ENCODE assay signal across 8 cellular contexts in genomic region chr11:77473801-77474508, GRCh38. TPM values are rescaled to one million over a fixed set of nuclear protein-coding genes. Genes with fewer than 3 reads are reported as not detected.
DNase-seq lines count a peak whose midpoint lies in the region; ATAC-seq, FAIRE-seq and TF ChIP-seq lines count a peak whose summit lies in the region.

Gene PAK1 (minus strand): TSS chr11:77474094. CDS start chr11:77392520, 81,574 bp downstream.

- H4K20me1 ChIP-seq in IMR-90 (ENCODE audit: insufficient read depth, low read length) = no peaks in the 10 kb centered on the region
- H4K20me1 ChIP-seq in PC-9 (ENCODE audit: insufficient read depth) = no peaks in the 10 kb centered on the region

- no peak within 1 kb of the TSS; the same call in 1 of the 2 replicates for H4K5ac ChIP-seq in IMR-90 (ENCODE audit: low read depth, low read length)

- in situ Hi-C loops in IMR-90 (cut with MboI; ENCODE audit: low sequenced_read_pairs) = no loop called here

- BruUV-seq in IMR-90 (replicated peaks; lab: Mats Ljungman, UMichigan) (no TSS peak), PC-9 (replicated peaks; lab: Mats Ljungman, UMichigan) (no TSS peak)

- CTCF ChIA-PET in IMR-90 (lab: Yijun Ruan, JAX) = interaction anchor here (0.6 to 0.7 kb wide), 2 partner anchors 74 to 279 kb away, joined by 3 to 4 read pairs; no protein-coding TSS in a partner anchor
- CTCF ChIA-PET in PC-9 (lab: Charles Lee) = interaction anchor here (0.8 kb wide), 1 partner anchor 62 kb away, joined by 11 read pairs; no protein-coding TSS in a partner anchor

- TF ChIP-seq RAD21 in IMR-90 (IDR thresholded peaks at IDR 0.05; ENCODE audit: low read length) = no peak

- no peak within 1 kb of the TSS for H3K4ac ChIP-seq in IMR-90 (ENCODE audit: low read depth, low read length)

- no peak for FAIRE-seq in D721Med (lab: Jason Lieb, UNC)

- no peak within 1 kb of the TSS for H2AK9ac ChIP-seq in IMR-90 (replicated peaks; ENCODE audit: low read depth, low read length, poor library complexity)

- H3K18ac ChIP-seq in IMR-90 (ENCODE audit: low read depth, low read length) = no peak within 1 kb of the TSS

- H4K91ac ChIP-seq in IMR-90 (ENCODE audit: insufficient read depth, low read depth, low read length) = no peak within 1 kb of the TSS

- TF ChIP-seq CTCF in D721Med (IDR thresholded peaks at IDR 0.05; ENCODE audit: insufficient read depth, missing control alignments) (no peak), IMR-90 (conservative IDR thresholded peaks at IDR 0.05; ENCODE audit: low read depth, low read length) (0 out of 2 replicates have a peak, but pooled peaks have one; percentile 24), PC-9 (conservative IDR thresholded peaks at IDR 0.05) (peak; percentile 43)

- peak within 1 kb of the TSS; percentile 92 for H2AFZ ChIP-seq in IMR-90 (replicated peaks; ENCODE audit: low read length, poor library complexity)
- H2AFZ ChIP-seq in PC-9 = peak within 1 kb of the TSS; percentile 89

- no peaks in the 10 kb centered on the region for H3K9me2 ChIP-seq in PC-9 (ENCODE audit: insufficient read depth)

- peaks cover 45% of the 10 kb centered on the region for H3K27me3 ChIP-seq in IMR-90 (ENCODE audit: control insufficient read depth, insufficient read depth, low read length)
- H3K27me3 ChIP-seq in PC-9 (ENCODE audit: insufficient read depth, low read depth) = no peaks in the 10 kb centered on the region

- peak within 1 kb of the TSS in 1 of 2 experiments; percentile 57; a peak in 2 of 4 replicates for H4K8ac ChIP-seq in IMR-90 (ENCODE audit: low read depth in 2 of 2, low read length in 2 of 2)

- no peaks in the 10 kb centered on the region for H3K36me3 Mint-ChIP-seq in naive B cell

- no peak for TF ChIP-seq POLR2A in IMR-90 (IDR thresholded peaks at IDR 0.05; ENCODE audit: low read depth, low read length)

- H3K14ac ChIP-seq in IMR-90 (replicated peaks; ENCODE audit: low read depth, low read length) = peak within 1 kb of the TSS; percentile 73; the same call in 1 of the 2 replicates

- H2AK5ac ChIP-seq in IMR-90 (ENCODE audit: low read depth, low read length) = no peak within 1 kb of the TSS

- H3K9me3 ChIP-seq in IMR-90 (ENCODE audit: control insufficient read depth, insufficient read depth, low read length) (no peaks in the 10 kb centered on the region), PC-9 (ENCODE audit: insufficient read depth, low read depth) (no peaks in the 10 kb centered on the region)

- dilution Hi-C loops in IMR-90 (cut with HindIII; ENCODE audit: low sequenced_read_pairs, unreplicated experiment) = no loop called here

- H3K4me3 Mint-ChIP-seq in naive B cell = peak within 1 kb of the TSS; percentile 74 to 95 (median 91)

- no peak within 1 kb of the TSS for H2BK20ac ChIP-seq in IMR-90 (ENCODE audit: low read depth, low read length)

- H3K4me1 ChIP-seq in IMR-90 (ENCODE audit: control insufficient read depth, insufficient read depth, low read length) (no peaks in the 10 kb centered on the region), PC-9 (replicated peaks; ENCODE audit: insufficient read depth) (peaks cover 36% of the 10 kb centered on the region)

- H3K4me3 ChIP-seq in IMR-90 (ENCODE audit: insufficient read depth, low read depth, low read length) = peak within 1 kb of the TSS; percentile 48
- peak within 1 kb of the TSS; percentile 83 for H3K4me3 ChIP-seq in PC-9

- intact Hi-C loops in IMR-90 (cut with micrococcal nuclease) = no loop called here
- intact Hi-C loops in PC-9 (cut with micrococcal nuclease; ENCODE audit: unreplicated experiment) = loop anchor here (1.0 to 5.0 kb wide), 3 partner anchors 62 to 282 kb away; no protein-coding TSS in a partner anchor

- H3K79me1 ChIP-seq in IMR-90 (ENCODE audit: low read depth in 1 of 2, low read length in 2 of 2) = no peaks in the 10 kb centered on the region

- H2BK5ac ChIP-seq in IMR-90 (ENCODE audit: low read depth, low read length, poor library complexity, severe bottlenecking) = no peak within 1 kb of the TSS

- no peaks in the 10 kb centered on the region for H3K9me1 ChIP-seq in IMR-90 (ENCODE audit: insufficient read depth, low read length)

- peak within 1 kb of the TSS; percentile 56; the same call in 1 of the 2 replicates for H3K23ac ChIP-seq in IMR-90 (ENCODE audit: low read depth, low read length)

- POLR2A ChIA-PET in IMR-90 (lab: Charles Lee; ENCODE audit: unreplicated experiment) = no interaction called here
- POLR2A ChIA-PET in PC-9 (lab: Charles Lee; ENCODE audit: unreplicated experiment) = interaction anchor here (0.6 kb wide), 3 partner anchors 23 to 359 kb away, joined by 3 to 8 read pairs (median 7); no protein-coding TSS in a partner anchor

- no peak within 1 kb of the TSS for H3K56ac ChIP-seq in IMR-90 (ENCODE audit: extremely low read depth, insufficient read depth, low read length)

- peaks cover 32% of the 10 kb centered on the region for H3F3A ChIP-seq in PC-9 (ENCODE audit: insufficient read depth, low read depth)

- 0 out of 2 replicates have a peak within 1 kb of the TSS, but pooled peaks have one; percentile 3 for H2BK120ac ChIP-seq in IMR-90 (ENCODE audit: low read depth, low read length)

- H3K27ac ChIP-seq in IMR-90 (ENCODE audit: insufficient read depth, low read length) (no peak within 1 kb of the TSS), PC-9 (peak within 1 kb of the TSS; percentile 18)

- WGBS in IMR-90 (ENCODE audit: extremely low coverage in 2 of 2, insufficient read length in 1 of 2), 2 experiments = 1% methylated on average over 16 of the region's 65 CpGs; no CpG with 5 or more reads in 1 of the 2 experiments

- H3K9me3 Mint-ChIP-seq in naive B cell = no peaks in the 10 kb centered on the region

- no peak within 1 kb of the TSS for H2BK15ac ChIP-seq in IMR-90 (ENCODE audit: low read depth, low read length)

- peak; percentile 51 for DNase-seq in D721Med (ENCODE audit: insufficient read length, low spot score)
- peak; percentile 86 for DNase-seq in IMR-90
- DNase-seq in PC-9 = peak; percentile 83 to 93
- peak; percentile 70 for DNase-seq in activated T-helper 1 cell treated with Interleukin-2 at 50 U/mL for 16 hours (ENCODE audit: low read depth)
- DNase-seq in fibroblast of gingiva (ENCODE audit: low read depth) = peak; percentile 63
- DNase-seq in naive B cell = peak; percentile 93
- DNase-seq in stimulated activated CD8-positive, alpha-beta memory T cell treated with anti-CD3 and anti-CD28 coated beads, Interleukin-7, amount 100 ng/mL, for 48 hours (ENCODE audit: extremely low read depth in 1 of 2, low read depth in 1 of 2) = peak; percentile 65 to 68

- peak; percentile 53 for ATAC-seq in GM21526 (IDR thresholded peaks at IDR 0.05; ENCODE audit: low FRiP score, unreplicated experiment)
- ATAC-seq in IMR-90 (ENCODE audit: low read depth) = peak; percentile 88
- peak; percentile 75 for ATAC-seq in naive B cell (ENCODE audit: low read depth in 2 of 2)

- H3K4me2 ChIP-seq in IMR-90 (ENCODE audit: low read depth, low read length) = peak within 1 kb of the TSS; percentile 68
- H3K4me2 ChIP-seq in PC-9 = peak within 1 kb of the TSS; percentile 87

- H3K4me1 Mint-ChIP-seq in naive B cell = peaks cover 7 to 12% (median 9%) of the 10 kb centered on the region in 3 donors

- H3K9ac ChIP-seq in IMR-90 (ENCODE audit: low read depth, low read length) = peak within 1 kb of the TSS; percentile 23; the same call in 1 of the 2 replicates

- no peaks in the 10 kb centered on the region for H3K36me3 ChIP-seq in IMR-90 (ENCODE audit: control insufficient read depth, insufficient read depth, low read length)
- no peaks in the 10 kb centered on the region; the same call in 1 of the 2 replicates for H3K36me3 ChIP-seq in PC-9 (ENCODE audit: low read depth)

- H3K79me2 ChIP-seq in PC-9 (ENCODE audit: low read depth) = peaks cover 37% of the 10 kb centered on the region

- peaks cover 0 to 7% (median 0%) of the 10 kb centered on the region in 3 donors for H3K27me3 Mint-ChIP-seq in naive B cell

- peak within 1 kb of the TSS; percentile 97 to 99 (median 99) for H3K27ac Mint-ChIP-seq in naive B cell

TF ChIP-seq in IMR-90, 13 proteins besides CTCF, POLR2A, EP300 and RAD21:
- no peak for TF ChIP-seq CHD1 (IDR thresholded peaks at IDR 0.05; ENCODE audit: low read depth, low read length)
- TF ChIP-seq NFE2L2 (IDR thresholded peaks at IDR 0.05; ENCODE audit: low read depth, low read length) = peak; percentile 28; the same call in 1 of the 2 replicates
- no peak for TF ChIP-seq MAFK (IDR thresholded peaks at IDR 0.05; ENCODE audit: low read depth, low read length)
- no peak for TF ChIP-seq RFX5 (IDR thresholded peaks at IDR 0.05; ENCODE audit: low read depth, low read length)
- no peak for TF ChIP-seq MXI1 (IDR thresholded peaks at IDR 0.05; ENCODE audit: borderline replicate concordance, low read depth, low read length)
- TF ChIP-seq RCOR1 (IDR thresholded peaks at IDR 0.05; ENCODE audit: insufficient replicate concordance, low read length) = peak; percentile 21
- peak; percentile 74 for TF ChIP-seq BHLHE40 (IDR thresholded peaks at IDR 0.05; ENCODE audit: low read depth, low read length)
- TF ChIP-seq USF2 (IDR thresholded peaks at IDR 0.05; ENCODE audit: low read depth, low read length) = peak; percentile 50; the same call in 1 of the 2 replicates
- no peak for TF ChIP-seq MAZ (IDR thresholded peaks at IDR 0.05; ENCODE audit: borderline replicate concordance, low read depth, low read length)
- TF ChIP-seq FOS (IDR thresholded peaks at IDR 0.05; ENCODE audit: low read depth, low read length) = peak; percentile 69
- peak; percentile 93 for TF ChIP-seq CEBPB (IDR thresholded peaks at IDR 0.05; ENCODE audit: low read depth, low read length)

RNA-seq across cellular contexts. Expression of gene PAK1, which starts in this region (rescaled TPM):
- total RNA-seq in IMR-90 (2012; rRNA removed) = 50.3 and 60.6 TPM in 2 replicates
- polyA plus RNA-seq in IMR-90 (2012; rRNA removed) = 34.3 and 38.9 TPM in 2 replicates
- polyA plus RNA-seq in IMR-90 (2012; cell fraction: cytosol; rRNA removed) = 11.9 and 33.4 TPM in 2 replicates
- 30.7 and 60.3 TPM in 2 replicates for polyA plus RNA-seq in IMR-90 (2012; cell fraction: nucleus; rRNA removed; ENCODE audit: low replicate concordance)
- total RNA-seq in PC-9 (2021) = 80.0 and 109 TPM in 2 replicates
- 10 to 100 TPM in 3 of 6 donors, 1 to 10 TPM in 3; 7.4 to 11.9 (median 10.7) TPM for polyA plus RNA-seq in naive B cell (ENCODE audit: low read depth in 6 of 6)
